Comparison of ENCODE assay signal across 2 cellular contexts in genomic region chr2:242171290-242171689, GRCh38.
A peak's percentile ranks its signal among the peaks of the same experiment; 100 is the strongest.
DNase-seq lines count a peak whose midpoint lies in the region; ATAC-seq, FAIRE-seq and TF ChIP-seq lines count a peak whose summit lies in the region.
"Not testable (repeated sequence)": the region's sequence is repeated elsewhere in the genome, so short reads cannot be mapped to it uniquely, and the experiment has no call there.

No MANE protein-coding gene starts in this region.

- not testable (repeated sequence) for H2AFZ ChIP-seq in K562 (ENCODE audit: low read depth, low read length)

- H3K4me3 ChIP-seq in K562 = not testable (repeated sequence)

- not testable (repeated sequence) for H3K36me3 ChIP-seq in K562 (ENCODE audit: control insufficient read depth, insufficient read depth, low read length)

- TF ChIP-seq RAD21 in K562 (CRISPR knock-in tag; conservative IDR thresholded peaks at IDR 0.05 in 1 of 2, IDR thresholded peaks at IDR 0.05 in 1 of 2) = not testable (repeated sequence)

- H3K79me2 ChIP-seq in K562 (ENCODE audit: control insufficient read depth, insufficient read depth, low read length) = not testable (repeated sequence)

- H3K9me3 ChIP-seq in K562 (replicated peaks; ENCODE audit: control insufficient read depth, insufficient read depth, low read depth, low read length) = not testable (repeated sequence)

- H3K4me2 ChIP-seq in K562 (ENCODE audit: insufficient read depth, low read length) = not testable (repeated sequence)

- H3K9me1 ChIP-seq in K562 (ENCODE audit: control insufficient read depth, insufficient read depth, low read length) = not testable (repeated sequence)

- WGBS in K562 (ENCODE audit: insufficient coverage, low coverage, missing lambda C conversion rate) = 40% methylated on average over 1 of the region's 4 CpGs

- TF ChIP-seq EP300 in K562 (IDR thresholded peaks at IDR 0.05; ENCODE audit: low read length) = not testable (repeated sequence)

- H4K20me1 ChIP-seq in K562 (replicated peaks; ENCODE audit: control insufficient read depth, insufficient read depth, low read length) = not testable (repeated sequence)

- not testable (repeated sequence) for H3K4me1 ChIP-seq in K562 (replicated peaks in 1 of 2; ENCODE audit: control insufficient read depth in 2 of 2, insufficient read depth in 2 of 2, low read length in 2 of 2)

- DNase-seq in RCC 7860 (ENCODE audit: low spot score) = peak; percentile 0
- not testable (repeated sequence) for DNase-seq in K562 (ENCODE audit: extremely low read depth in 1 of 4, low spot score in 3 of 4)

- in situ Hi-C loops in K562 (cut with MboI) = not testable (repeated sequence)

- not testable (repeated sequence) for H3K27me3 ChIP-seq in K562 (ENCODE audit: control insufficient read depth in 2 of 2, insufficient read depth in 2 of 2, low read length in 2 of 2)

- BruUV-seq in K562 (replicated peaks; lab: Mats Ljungman, UMichigan) = not testable (repeated sequence)

- not testable (repeated sequence) for FAIRE-seq in RCC 7860 (lab: Jason Lieb, UNC); K562 (lab: Jason Lieb, UNC)

- H3K9ac ChIP-seq in K562 (ENCODE audit: insufficient read depth in 1 of 2, low read depth in 2 of 2, low read length in 2 of 2) = not testable (repeated sequence)

- TF ChIP-seq POLR2A in K562 (conservative IDR thresholded peaks at IDR 0.05) = not testable (repeated sequence)

- not testable (repeated sequence) for ATAC-seq in K562

- CTCF ChIA-PET in K562 (lab: Yijun Ruan, JAX; ENCODE audit: low intra/inter-chr PET ratio) = not testable (repeated sequence)

- intact Hi-C loops in K562 (cut with micrococcal nuclease) = not testable (repeated sequence)

- TF ChIP-seq CTCF in K562 (IDR thresholded peaks at IDR 0.05 in 2 of 3, conservative IDR thresholded peaks at IDR 0.05 in 1 of 3; ENCODE audit: insufficient read depth in 2 of 3, low read depth in 1 of 3, low read length in 3 of 3) = not testable (repeated sequence)

- H3K27ac ChIP-seq in K562 (ENCODE audit: extremely low read depth, low read depth, low read length) = not testable (repeated sequence)

- POLR2A ChIA-PET in K562 (lab: Yijun Ruan, JAX) = not testable (repeated sequence)

TF ChIP-seq in K562, 482 proteins besides CTCF, POLR2A, EP300 and RAD21:
- TF ChIP-seq, protein P1, sequence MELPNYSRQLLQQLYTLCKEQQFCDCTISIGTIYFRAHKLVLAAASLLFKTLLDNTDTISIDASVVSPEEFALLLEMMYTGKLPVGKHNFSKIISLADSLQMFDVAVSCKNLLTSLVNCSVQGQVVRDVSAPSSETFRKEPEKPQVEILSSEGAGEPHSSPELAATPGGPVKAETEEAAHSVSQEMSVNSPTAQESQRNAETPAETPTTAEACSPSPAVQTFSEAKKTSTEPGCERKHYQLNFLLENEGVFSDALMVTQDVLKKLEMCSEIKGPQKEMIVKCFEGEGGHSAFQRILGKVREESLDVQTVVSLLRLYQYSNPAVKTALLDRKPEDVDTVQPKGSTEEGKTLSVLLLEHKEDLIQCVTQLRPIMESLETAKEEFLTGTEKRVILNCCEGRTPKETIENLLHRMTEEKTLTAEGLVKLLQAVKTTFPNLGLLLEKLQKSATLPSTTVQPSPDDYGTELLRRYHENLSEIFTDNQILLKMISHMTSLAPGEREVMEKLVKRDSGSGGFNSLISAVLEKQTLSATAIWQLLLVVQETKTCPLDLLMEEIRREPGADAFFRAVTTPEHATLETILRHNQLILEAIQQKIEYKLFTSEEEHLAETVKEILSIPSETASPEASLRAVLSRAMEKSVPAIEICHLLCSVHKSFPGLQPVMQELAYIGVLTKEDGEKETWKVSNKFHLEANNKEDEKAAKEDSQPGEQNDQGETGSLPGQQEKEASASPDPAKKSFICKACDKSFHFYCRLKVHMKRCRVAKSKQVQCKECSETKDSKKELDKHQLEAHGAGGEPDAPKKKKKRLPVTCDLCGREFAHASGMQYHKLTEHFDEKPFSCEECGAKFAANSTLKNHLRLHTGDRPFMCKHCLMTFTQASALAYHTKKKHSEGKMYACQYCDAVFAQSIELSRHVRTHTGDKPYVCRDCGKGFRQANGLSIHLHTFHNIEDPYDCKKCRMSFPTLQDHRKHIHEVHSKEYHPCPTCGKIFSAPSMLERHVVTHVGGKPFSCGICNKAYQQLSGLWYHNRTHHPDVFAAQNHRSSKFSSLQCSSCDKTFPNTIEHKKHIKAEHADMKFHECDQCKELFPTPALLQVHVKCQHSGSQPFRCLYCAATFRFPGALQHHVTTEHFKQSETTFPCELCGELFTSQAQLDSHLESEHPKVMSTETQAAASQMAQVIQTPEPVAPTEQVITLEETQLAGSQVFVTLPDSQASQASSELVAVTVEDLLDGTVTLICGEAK (IDR thresholded peaks at IDR 0.05) = peak; percentile 71
- TF ChIP-seq, protein P1 (CRISPR knock-in tag; IDR thresholded peaks at IDR 0.05) = peak; percentile 78
